Comparison of ENCODE assay signal across 27 cellular contexts in the genomic region with DNA sequence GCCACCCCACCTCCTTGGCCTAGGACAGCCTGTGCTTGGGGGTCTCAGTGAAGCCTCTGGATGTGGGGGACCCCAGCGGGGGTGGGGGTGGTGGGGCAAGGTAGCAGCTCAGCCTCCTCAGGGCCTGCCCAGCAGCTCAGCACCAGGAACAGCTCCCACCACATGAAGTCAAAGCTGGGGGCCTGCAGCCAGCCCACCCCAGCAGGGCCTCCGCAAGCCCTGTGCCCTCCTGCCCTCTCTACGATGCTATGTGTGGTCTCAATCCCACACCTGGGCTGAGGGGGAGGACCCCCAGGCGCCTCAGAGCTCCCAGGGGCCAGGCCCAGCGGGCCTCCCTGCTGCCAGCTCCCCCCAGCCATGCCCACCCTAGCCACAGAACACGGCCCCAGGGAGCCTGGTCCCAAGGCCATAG. TPM values are rescaled to one million over a fixed set of nuclear protein-coding genes. Genes with fewer than 3 reads are reported as not detected.
"Had no signal": no experiment of that assay in that cellular context is flagged by ENCODE, and none has a peak within 500 bp of the region (broad histone marks: within the 10 kb centered on the region; RNA-seq: fewer than 3 reads in every experiment).

No MANE protein-coding gene starts in this region.

- H3K36me3 ChIP-seq: neural progenitor cell had no signal

- H3K27me3 ChIP-seq: neural progenitor cell, upper lobe of left lung, vagina had no signal

- DNase-seq: activated CD4-positive, alpha-beta T cell treated with anti-CD3 and anti-CD28 coated beads for 4 hours; activated CD4-positive, alpha-beta T cell treated with anti-CD3 and anti-CD28 coated beads, Interleukin-2, amount 50 U/mL, for 4 hours; activated effector memory CD4-positive, alpha-beta T cell treated with Interleukin-2 at 50 U/mL for 16 hours; activated naive CD4-positive, alpha-beta T cell treated with Interleukin-2 at 50 U/mL for 16 hours; activated T-cell treated with anti-CD3 and anti-CD28 coated beads for 4 hours; anterior cingulate cortex; dermis blood vessel endothelial cell; effector CD4-positive, alpha-beta T cell; esophagus squamous epithelium; foreskin melanocyte; heart right ventricle; mesendoderm; natural killer cell; stimulated activated CD4-positive, alpha-beta T cell treated with anti-CD3 and anti-CD28 coated beads, Interleukin-12 subunit alpha, Interleukin-12 subunit beta, amount 100 ng/mL, for 4 hours; stimulated activated CD4-positive, alpha-beta T cell treated with anti-CD3 and anti-CD28 coated beads, Interleukin-4, amount 100 ng/mL, for 1 hour; substantia nigra; T-helper 9 cell had no signal

- H3K4me2 ChIP-seq: neural progenitor cell had no signal

- H3K9me3 ChIP-seq: esophagus squamous epithelium, heart right ventricle, upper lobe of left lung, vagina had no signal

- H3K4me1 ChIP-seq: neural progenitor cell had no signal

- H3K4me3 ChIP-seq: esophagus squamous epithelium, heart right ventricle, lung, neural progenitor cell, skin epidermis, upper lobe of left lung, vagina had no signal

- ATAC-seq: natural killer cell had no signal

- H3K27ac ChIP-seq: epithelial cell of prostate, esophagus squamous epithelium, heart right ventricle, neural progenitor cell, skin epidermis, upper lobe of left lung, vagina, VCaP had no signal

- H3K9ac ChIP-seq: neural progenitor cell had no signal

- H2AFZ ChIP-seq: neural progenitor cell had no signal

RNA-seq across cellular contexts. Expression of a gene that starts 22.3 kb away (rescaled TPM):
- total RNA-seq: glomerular endothelial cell, mononuclear cell, natural killer cell, omental fat pad, vagina had no signal
